Comparison of ENCODE assay signal across 1 cellular context in genomic region chr5:133889271-133889905, GRCh38.
TF ChIP-seq lines count a peak whose summit lies in the region.

No MANE protein-coding gene starts in this region.

TF ChIP-seq in GM23338, 12 proteins besides CTCF, POLR2A, EP300 and RAD21 (continued from another document):
- no peak for TF ChIP-seq REST (IDR thresholded peaks at IDR 0.05; ENCODE audit: unreplicated experiment)
TF ChIP-seq in GM23338: peak in this region for 0.
